23 cellular contexts compared by ENCODE assay signal in genomic region chr2:85667561-85668008, GRCh38. TPM values are rescaled to one million over a fixed set of nuclear protein-coding genes. Genes with fewer than 3 reads are reported as not detected.
DNase-seq lines count a peak whose midpoint lies in the region; ATAC-seq, FAIRE-seq and TF ChIP-seq lines count a peak whose summit lies in the region.
"Had no signal": no experiment of that assay in that cellular context is flagged by ENCODE, and none has a peak within 500 bp of the region (broad histone marks: within the 10 kb centered on the region; RNA-seq: fewer than 3 reads in every experiment).

No MANE protein-coding gene starts in this region.

- no peaks in the 10 kb centered on the region for H3K36me3 ChIP-seq in HepG2 (replicated peaks in 1 of 2; ENCODE audit: control insufficient read depth in 1 of 2, insufficient read depth in 2 of 2, low read length in 2 of 2)
- H3K36me3 ChIP-seq in right lobe of liver: no peaks in the 10 kb centered on the region
- H3K36me3 ChIP-seq in left lung: no peaks in the 10 kb centered on the region
- H3K36me3 ChIP-seq: HAP-1 had no signal

- DNase-seq in HepG2 (ENCODE audit: low spot score) (no peak), right lobe of liver (no peak), left lung (no peak), mesenteric fat pad (ENCODE audit: low spot score) (peak; percentile 59), NCI-H2227 (lab: John Stamatoyannopoulos, UW; ENCODE audit: unreplicated experiment) (no peak)
- no peak for DNase-seq in stimulated activated CD4-positive, alpha-beta T cell treated with anti-CD3 and anti-CD28 coated beads, Interleukin-15, amount 100 ng/mL, for 24 hours
- DNase-seq: ACHN, AML-193, Caco-2 had no signal

- H3K4me1 ChIP-seq in HepG2 (ENCODE audit: insufficient read depth, low read length) (peaks cover 25% of the 10 kb centered on the region), right lobe of liver (no peaks in the 10 kb centered on the region), left lung (peaks cover 3 to 51% of the 10 kb centered on the region in 2 donors)
- H3K4me1 ChIP-seq: Caco-2, HAP-1 had no signal

- no peak overlapping the region for H3K27ac ChIP-seq in HepG2 (ENCODE audit: extremely low read length, insufficient read depth, low read length)
- H3K27ac ChIP-seq in right lobe of liver: no peak overlapping the region
- peak overlapping the region; percentile 79 to 94 for H3K27ac ChIP-seq in left lung
- H3K27ac ChIP-seq: C4-2B, GM23248 had no signal

- TF ChIP-seq POLR2A in HepG2 (IDR thresholded peaks at IDR 0.05; ENCODE audit: insufficient read depth in 1 of 2, low read depth in 2 of 2, low read length in 2 of 2) (no peak), right lobe of liver (IDR thresholded peaks at IDR 0.05) (no peak)

- TF ChIP-seq EP300 in HepG2 (IDR thresholded peaks at IDR 0.05; ENCODE audit: low read depth in 2 of 2, low read length in 2 of 2) (no peak), HepG2 (CRISPR knock-in tag; IDR thresholded peaks at IDR 0.05; ENCODE audit: borderline replicate concordance) (no peak)

- TF ChIP-seq CTCF in HepG2 (CRISPR knock-in tag; IDR thresholded peaks at IDR 0.05) (no peak), right lobe of liver (IDR thresholded peaks at IDR 0.05) (no peak), left lung (IDR thresholded peaks at IDR 0.05) (no peak)

- in situ Hi-C loops in HepG2 (cut with HindIII; ENCODE audit: extremely low pct_ligation_motif_present, low pct_unique_long_range_greater_than_20kb): no loop called here

- FAIRE-seq in HepG2 (lab: Jason Lieb, UNC): no peak
- FAIRE-seq: A204.1, D721Med, G401.6, GM12891, GM19239 had no signal

- H3K79me2 ChIP-seq in HepG2 (ENCODE audit: insufficient read depth, low read length): no peaks in the 10 kb centered on the region

- ATAC-seq in HepG2 (no peak), right lobe of liver (no peak), left lung (no peak), HG03354 (IDR thresholded peaks at IDR 0.05; ENCODE audit: poor library complexity, severe bottlenecking, unreplicated experiment) (no peak)

- BruUV-seq in HepG2 (replicated peaks; lab: Mats Ljungman, UMichigan): no TSS peak

- no peak overlapping the region for H3K4me2 ChIP-seq in HepG2 (ENCODE audit: low read depth, low read length)

- 21% methylated on average over 3 of the region's 3 CpGs for WGBS in HepG2 (ENCODE audit: low lambda C conversion rate)
- WGBS in right lobe of liver (ENCODE audit: insufficient coverage, low coverage, low lambda C conversion rate, missing lambda C conversion rate): 70% methylated on average over 3 of the region's 3 CpGs

- no peaks in the 10 kb centered on the region for H4K20me1 ChIP-seq in HepG2 (ENCODE audit: insufficient read depth, low read length)

- CTCF ChIA-PET in HepG2 (lab: Yijun Ruan, JAX; ENCODE audit: low intra/inter-chr PET ratio, low total read pairs): no interaction called here

- H3K27me3 ChIP-seq in HepG2 (ENCODE audit: control insufficient read depth in 1 of 2, insufficient read depth in 2 of 2, low read length in 2 of 2): peaks cover 0 to 34% of the 10 kb centered on the region in 2 experiments; a peak in 3 of 5 replicates
- H3K27me3 ChIP-seq in right lobe of liver: no peaks in the 10 kb centered on the region
- H3K27me3 ChIP-seq in left lung: no peaks in the 10 kb centered on the region

- H3K4me3 ChIP-seq in HepG2 (replicated peaks in 1 of 3; ENCODE audit: insufficient read depth in 1 of 3, low read depth in 2 of 3, low read length in 3 of 3): no peak overlapping the region
- H3K4me3 ChIP-seq in right lobe of liver: no peak overlapping the region
- H3K4me3 ChIP-seq in left lung: peak overlapping the region; percentile 35 to 36
- H3K4me3 ChIP-seq: GM23248, HAP-1 had no signal

- no peak overlapping the region for H3K9ac ChIP-seq in HepG2 (ENCODE audit: insufficient read depth, low read depth, low read length)
- H3K9ac ChIP-seq: GM23248 had no signal

- intact Hi-C loops in HepG2 (cut with micrococcal nuclease; ENCODE audit: unreplicated experiment) (no loop called here), right lobe of liver (cut with DNase I) (no loop called here), left lung (cut with DNase I) (loop anchor here in 1 of 2 donors (5.0 kb wide), 1 partner anchor 45 kb away; no protein-coding TSS in a partner anchor)

- H3K9me3 ChIP-seq in HepG2 (ENCODE audit: low read length): no peaks in the 10 kb centered on the region
- no peaks in the 10 kb centered on the region for H3K9me3 ChIP-seq in right lobe of liver
- H3K9me3 ChIP-seq in left lung: no peaks in the 10 kb centered on the region
- H3K9me3 ChIP-seq: Caco-2, HAP-1 had no signal

- H2AFZ ChIP-seq in HepG2 (ENCODE audit: low read length): no peak overlapping the region
- H2AFZ ChIP-seq: GM23248 had no signal

- POLR2A ChIA-PET in HepG2 (lab: Yijun Ruan, JAX): no interaction called here

- no peak for TF ChIP-seq RAD21 in HepG2 (CRISPR knock-in tag; IDR thresholded peaks at IDR 0.05)

RNA-seq across cellular contexts. Expression of gene SFTPB, which starts 0.4 kb away (rescaled TPM):
- total RNA-seq in HepG2 (2016; rRNA removed; fragmentation: Illumina TruSeq; extraction: Trizol) (not detected in 2 replicates), right lobe of liver (1 to 10 TPM in 1 of 6 experiments, under 1 TPM in 3, not detected in 2; 0.06 to 1.1 (median 0.79) TPM), left lung (over 10,000 TPM; 11,570 to 18,328 TPM), mesenteric fat pad (not detected)
- not detected in 2 replicates for total RNA-seq in HepG2 (2016; cell fraction: cytosol; rRNA removed; fragmentation: Illumina TruSeq; extraction: Trizol; ENCODE audit: low read depth)
- total RNA-seq in HepG2 (2016; cell fraction: insoluble cytoplasmic fraction; rRNA removed; fragmentation: Illumina TruSeq; extraction: Trizol): not detected in 2 replicates
- not detected in 2 replicates for total RNA-seq in HepG2 (2016; cell fraction: membrane; rRNA removed; fragmentation: Illumina TruSeq; extraction: Trizol)
- total RNA-seq in HepG2 (2016; cell fraction: nucleus; rRNA removed; fragmentation: Illumina TruSeq; extraction: Trizol): not detected in 2 replicates
- polyA plus RNA-seq in HepG2 (2011; rRNA removed): not detected in 2 replicates
- polyA plus RNA-seq in HepG2 (2011; cell fraction: cytosol; rRNA removed): not detected in 2 replicates
- not detected in 2 replicates for polyA plus RNA-seq in HepG2 (2011; cell fraction: nucleus; rRNA removed)
- not detected in 2 replicates for polyA plus RNA-seq in HepG2 (2012)
- polyA plus RNA-seq in HepG2 (2016; cell fraction: cytosol; fragmentation: Illumina TruSeq; extraction: Trizol; ENCODE audit: low read depth): not detected in 2 replicates
- not detected in 2 replicates for polyA plus RNA-seq in HepG2 (2016; cell fraction: insoluble cytoplasmic fraction; fragmentation: Illumina TruSeq; extraction: Trizol; ENCODE audit: low read depth)
- not detected in 2 replicates for polyA plus RNA-seq in HepG2 (2016; cell fraction: membrane; fragmentation: Illumina TruSeq; extraction: Trizol; ENCODE audit: low read depth)
- polyA plus RNA-seq in HepG2 (2016; cell fraction: nucleus; fragmentation: Illumina TruSeq; extraction: Trizol; ENCODE audit: insufficient read depth, low read depth): not detected in 2 replicates
- not detected in 2 replicates for polyA minus RNA-seq in HepG2 (2011; rRNA and poly(A)+ RNA removed; ENCODE audit: low replicate concordance)
- not detected in 2 replicates for polyA minus RNA-seq in HepG2 (2011; cell fraction: cytosol; rRNA and poly(A)+ RNA removed)
- polyA minus RNA-seq in HepG2 (2011; cell fraction: nucleus; rRNA and poly(A)+ RNA removed): not detected in 2 replicates
- total RNA-seq: Caco-2; CD4-positive, alpha-beta T cell; GM23248; H4; HT1080 had no signal
- polyA plus RNA-seq: BJ, GM23248, IgD-negative memory B cell had no signal

RNA-seq across cellular contexts. Expression of gene GNLY, which starts 26.6 kb away (rescaled TPM):
- not detected in 2 replicates for total RNA-seq in HepG2 (2016; rRNA removed; fragmentation: Illumina TruSeq; extraction: Trizol)
- not detected in 2 replicates for total RNA-seq in HepG2 (2016; cell fraction: cytosol; rRNA removed; fragmentation: Illumina TruSeq; extraction: Trizol; ENCODE audit: low read depth)
- not detected in 2 replicates for total RNA-seq in HepG2 (2016; cell fraction: insoluble cytoplasmic fraction; rRNA removed; fragmentation: Illumina TruSeq; extraction: Trizol)
- total RNA-seq in HepG2 (2016; cell fraction: membrane; rRNA removed; fragmentation: Illumina TruSeq; extraction: Trizol): not detected in 2 replicates
- not detected in 2 replicates for total RNA-seq in HepG2 (2016; cell fraction: nucleus; rRNA removed; fragmentation: Illumina TruSeq; extraction: Trizol)
- not detected in 2 replicates for polyA plus RNA-seq in HepG2 (2011; rRNA removed)
- polyA plus RNA-seq in HepG2 (2011; cell fraction: cytosol; rRNA removed): not detected in 2 replicates
- polyA plus RNA-seq in HepG2 (2011; cell fraction: nucleus; rRNA removed): 0.23 TPM in 1 of 2 replicates, not detected in the other
- 0.07 and 0.16 TPM in 2 replicates for polyA plus RNA-seq in HepG2 (2012)
- polyA plus RNA-seq in HepG2 (2016; cell fraction: cytosol; fragmentation: Illumina TruSeq; extraction: Trizol; ENCODE audit: low read depth): not detected in 2 replicates
- not detected in 2 replicates for polyA plus RNA-seq in HepG2 (2016; cell fraction: insoluble cytoplasmic fraction; fragmentation: Illumina TruSeq; extraction: Trizol; ENCODE audit: low read depth)
- polyA plus RNA-seq in HepG2 (2016; cell fraction: membrane; fragmentation: Illumina TruSeq; extraction: Trizol; ENCODE audit: low read depth): not detected in 2 replicates
- polyA plus RNA-seq in HepG2 (2016; cell fraction: nucleus; fragmentation: Illumina TruSeq; extraction: Trizol; ENCODE audit: insufficient read depth, low read depth): not detected in 2 replicates
- polyA minus RNA-seq in HepG2 (2011; rRNA and poly(A)+ RNA removed; ENCODE audit: low replicate concordance): not detected in 2 replicates
- polyA minus RNA-seq in HepG2 (2011; cell fraction: cytosol; rRNA and poly(A)+ RNA removed): not detected in 2 replicates
- polyA minus RNA-seq in HepG2 (2011; cell fraction: nucleus; rRNA and poly(A)+ RNA removed): not detected in 2 replicates
- total RNA-seq in right lobe of liver: 1 to 10 TPM in 5 of 6 experiments, under 1 TPM in 1; 0.92 to 3.1 (median 1.6) TPM
- total RNA-seq in left lung: 10 to 100 TPM in 1 of 2 donors, 1 to 10 TPM in 1; 9.2 to 10.5 TPM
- 3.7 TPM for total RNA-seq in mesenteric fat pad
- total RNA-seq: Caco-2, GM23248, H4, HT1080 had no signal
- polyA plus RNA-seq: BJ, GM23248 had no signal

RNA-seq across cellular contexts. Expression of gene USP39, which starts 51.6 kb away (rescaled TPM):
- total RNA-seq in HepG2 (2016; rRNA removed; fragmentation: Illumina TruSeq; extraction: Trizol) (63.3 and 80.2 TPM in 2 replicates), right lobe of liver (10 to 100 TPM; 14.7 to 32.8 (median 17.9) TPM), left lung (10 to 100 TPM; 44.5 to 45.5 TPM), mesenteric fat pad (37.1 TPM)
- total RNA-seq in HepG2 (2016; cell fraction: cytosol; rRNA removed; fragmentation: Illumina TruSeq; extraction: Trizol; ENCODE audit: low read depth): 20.2 and 21.5 TPM in 2 replicates
- 64.7 and 84.8 TPM in 2 replicates for total RNA-seq in HepG2 (2016; cell fraction: insoluble cytoplasmic fraction; rRNA removed; fragmentation: Illumina TruSeq; extraction: Trizol)
- 37.2 and 41.8 TPM in 2 replicates for total RNA-seq in HepG2 (2016; cell fraction: membrane; rRNA removed; fragmentation: Illumina TruSeq; extraction: Trizol)
- 43.3 and 49.6 TPM in 2 replicates for total RNA-seq in HepG2 (2016; cell fraction: nucleus; rRNA removed; fragmentation: Illumina TruSeq; extraction: Trizol)
- polyA plus RNA-seq in HepG2 (2011; rRNA removed): 73.6 and 75.1 TPM in 2 replicates
- polyA plus RNA-seq in HepG2 (2011; cell fraction: cytosol; rRNA removed): 52.3 and 54.6 TPM in 2 replicates
- polyA plus RNA-seq in HepG2 (2011; cell fraction: nucleus; rRNA removed): 71.1 and 77.1 TPM in 2 replicates
- 51.9 and 66.6 TPM in 2 replicates for polyA plus RNA-seq in HepG2 (2012)
- polyA plus RNA-seq in HepG2 (2016; cell fraction: cytosol; fragmentation: Illumina TruSeq; extraction: Trizol; ENCODE audit: low read depth): 21.2 and 23.0 TPM in 2 replicates
- 106 and 107 TPM in 2 replicates for polyA plus RNA-seq in HepG2 (2016; cell fraction: insoluble cytoplasmic fraction; fragmentation: Illumina TruSeq; extraction: Trizol; ENCODE audit: low read depth)
- 36.4 and 40.9 TPM in 2 replicates for polyA plus RNA-seq in HepG2 (2016; cell fraction: membrane; fragmentation: Illumina TruSeq; extraction: Trizol; ENCODE audit: low read depth)
- 92.4 and 97.2 TPM in 2 replicates for polyA plus RNA-seq in HepG2 (2016; cell fraction: nucleus; fragmentation: Illumina TruSeq; extraction: Trizol; ENCODE audit: insufficient read depth, low read depth)
- 156 and 185 TPM in 2 replicates for polyA minus RNA-seq in HepG2 (2011; rRNA and poly(A)+ RNA removed; ENCODE audit: low replicate concordance)
- 31.4 and 36.2 TPM in 2 replicates for polyA minus RNA-seq in HepG2 (2011; cell fraction: cytosol; rRNA and poly(A)+ RNA removed)
- polyA minus RNA-seq in HepG2 (2011; cell fraction: nucleus; rRNA and poly(A)+ RNA removed): 60.5 and 67.6 TPM in 2 replicates

RNA-seq across cellular contexts. Expression of gene C2orf68, which starts 55.7 kb away (rescaled TPM):
- total RNA-seq in HepG2 (2016; rRNA removed; fragmentation: Illumina TruSeq; extraction: Trizol) (47.1 and 49.0 TPM in 2 replicates), right lobe of liver (10 to 100 TPM in 5 of 6 experiments, 1 to 10 TPM in 1; 7.6 to 22.7 (median 14.8) TPM), left lung (10 to 100 TPM; 37.0 to 42.5 TPM), mesenteric fat pad (26.3 TPM)
- total RNA-seq in HepG2 (2016; cell fraction: cytosol; rRNA removed; fragmentation: Illumina TruSeq; extraction: Trizol; ENCODE audit: low read depth): 32.5 and 36.5 TPM in 2 replicates
- 48.7 and 49.6 TPM in 2 replicates for total RNA-seq in HepG2 (2016; cell fraction: insoluble cytoplasmic fraction; rRNA removed; fragmentation: Illumina TruSeq; extraction: Trizol)
- 64.2 and 67.0 TPM in 2 replicates for total RNA-seq in HepG2 (2016; cell fraction: membrane; rRNA removed; fragmentation: Illumina TruSeq; extraction: Trizol)
- total RNA-seq in HepG2 (2016; cell fraction: nucleus; rRNA removed; fragmentation: Illumina TruSeq; extraction: Trizol): 33.2 and 34.7 TPM in 2 replicates
- 77.4 and 82.8 TPM in 2 replicates for polyA plus RNA-seq in HepG2 (2011; rRNA removed)
- polyA plus RNA-seq in HepG2 (2011; cell fraction: cytosol; rRNA removed): 32.5 and 38.0 TPM in 2 replicates
- polyA plus RNA-seq in HepG2 (2011; cell fraction: nucleus; rRNA removed): 55.4 and 70.0 TPM in 2 replicates
- polyA plus RNA-seq in HepG2 (2012): 42.2 and 51.9 TPM in 2 replicates
- polyA plus RNA-seq in HepG2 (2016; cell fraction: cytosol; fragmentation: Illumina TruSeq; extraction: Trizol; ENCODE audit: low read depth): 54.3 and 54.6 TPM in 2 replicates
- 56.4 and 59.2 TPM in 2 replicates for polyA plus RNA-seq in HepG2 (2016; cell fraction: insoluble cytoplasmic fraction; fragmentation: Illumina TruSeq; extraction: Trizol; ENCODE audit: low read depth)
- 69.9 and 70.6 TPM in 2 replicates for polyA plus RNA-seq in HepG2 (2016; cell fraction: membrane; fragmentation: Illumina TruSeq; extraction: Trizol; ENCODE audit: low read depth)
- polyA plus RNA-seq in HepG2 (2016; cell fraction: nucleus; fragmentation: Illumina TruSeq; extraction: Trizol; ENCODE audit: insufficient read depth, low read depth): 76.9 and 78.6 TPM in 2 replicates
- polyA minus RNA-seq in HepG2 (2011; rRNA and poly(A)+ RNA removed; ENCODE audit: low replicate concordance): 73.7 and 82.9 TPM in 2 replicates
- polyA minus RNA-seq in HepG2 (2011; cell fraction: cytosol; rRNA and poly(A)+ RNA removed): 34.4 and 42.2 TPM in 2 replicates
- 35.4 and 43.0 TPM in 2 replicates for polyA minus RNA-seq in HepG2 (2011; cell fraction: nucleus; rRNA and poly(A)+ RNA removed)

Comparison
In these comparisons a context has a peak if more than half of its experiments do, and no peak if none do; other contexts are left out.
1. H3K27ac ChIP-seq: peak in left lung (2 of 2); none in HepG2 (single experiment) and right lobe of liver (0 of 3).
2. H3K4me3 ChIP-seq: peak in left lung (2 of 2); none in HepG2 (0 of 3) and right lobe of liver (0 of 3).
3. RNA of gene SFTPB, which starts 0.4 kb away (total RNA-seq): 11,570 to 18,328 TPM in left lung; 0.06 to 1.1 TPM in right lobe of liver, not detected in mesenteric fat pad (single experiment) and not detected in HepG2; every median in the first group is over 1,000 times any median in the second.